In the genomic region with DNA sequence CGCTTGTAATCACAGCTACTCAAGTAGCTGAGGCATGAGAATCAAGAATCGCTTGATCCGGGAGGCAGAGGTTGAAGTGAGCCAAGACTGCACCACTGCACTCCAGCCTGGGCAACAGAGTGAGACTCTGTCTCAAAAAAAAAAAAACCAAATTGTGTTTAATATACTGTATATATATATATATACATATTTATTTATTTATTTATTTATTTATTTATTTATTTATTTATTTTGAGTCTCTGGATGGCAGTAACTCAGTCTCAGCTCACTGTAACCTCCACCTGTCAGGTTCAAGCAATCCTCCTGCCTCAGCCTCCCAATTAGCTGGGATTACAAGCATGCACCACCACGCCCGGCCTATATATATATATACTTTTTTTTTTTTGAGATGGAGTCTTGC, we compare ENCODE assay signal across 1 cellular context. TPM values are rescaled to one million over a fixed set of nuclear protein-coding genes. Genes with fewer than 3 reads are reported as not detected.
"Had no signal": no experiment of that assay in that cellular context is flagged by ENCODE, and none has a peak within 500 bp of the region (broad histone marks: within the 10 kb centered on the region; RNA-seq: fewer than 3 reads in every experiment).

No MANE protein-coding gene starts in this region.

RNA-seq across cellular contexts. Expression of a gene that starts 14.8 kb away (rescaled TPM):
- total RNA-seq: HT1080 had no signal
